1 cellular context compared by ENCODE assay signal in the genomic region with DNA sequence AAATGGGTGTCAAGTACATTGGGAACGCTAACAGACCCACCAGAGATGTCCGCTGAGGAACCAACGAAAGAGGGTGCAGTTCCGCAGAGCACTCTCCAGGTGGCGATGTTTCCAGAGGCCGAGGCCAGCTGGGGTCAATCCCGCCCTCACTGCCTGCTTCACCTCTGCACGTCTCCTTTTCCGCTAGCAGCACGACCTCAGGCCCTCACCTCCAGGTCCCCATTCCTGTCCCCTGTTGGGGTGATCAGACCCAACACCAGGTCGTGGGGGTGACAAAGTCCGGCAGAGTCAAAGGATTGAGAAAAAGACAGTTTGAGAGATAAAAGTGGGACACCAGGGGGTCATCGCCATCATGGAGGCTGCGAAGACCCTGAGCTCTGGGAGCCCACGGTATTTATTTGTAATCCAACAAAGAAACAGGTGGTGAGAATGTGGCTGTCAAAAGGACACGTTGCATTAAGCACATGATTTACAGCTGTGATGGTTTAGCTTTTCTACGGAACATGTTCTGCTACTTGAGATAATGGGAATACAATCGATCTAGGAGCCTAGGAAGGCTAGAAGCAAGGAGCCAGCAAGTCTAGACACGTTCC.
TF ChIP-seq lines count a peak whose summit lies in the region.

No MANE protein-coding gene starts in this region.

TF ChIP-seq in HepG2, 621 proteins besides CTCF, POLR2A, EP300 and RAD21 (continued from another document and continues in another):
- TF ChIP-seq ZFAT (CRISPR knock-in tag; conservative IDR thresholded peaks at IDR 0.05): no peak
- TF ChIP-seq, protein P1, sequence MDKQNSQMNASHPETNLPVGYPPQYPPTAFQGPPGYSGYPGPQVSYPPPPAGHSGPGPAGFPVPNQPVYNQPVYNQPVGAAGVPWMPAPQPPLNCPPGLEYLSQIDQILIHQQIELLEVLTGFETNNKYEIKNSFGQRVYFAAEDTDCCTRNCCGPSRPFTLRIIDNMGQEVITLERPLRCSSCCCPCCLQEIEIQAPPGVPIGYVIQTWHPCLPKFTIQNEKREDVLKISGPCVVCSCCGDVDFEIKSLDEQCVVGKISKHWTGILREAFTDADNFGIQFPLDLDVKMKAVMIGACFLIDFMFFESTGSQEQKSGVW (CRISPR knock-in tag; IDR thresholded peaks at IDR 0.05; ENCODE audit: borderline replicate concordance): no peak
- no peak for TF ChIP-seq MLLT10 (CRISPR knock-in tag; IDR thresholded peaks at IDR 0.05)
- TF ChIP-seq ONECUT2 (CRISPR knock-in tag; IDR thresholded peaks at IDR 0.05): no peak
- peak; percentile 68 for TF ChIP-seq ERF (CRISPR knock-in tag; IDR thresholded peaks at IDR 0.05)
- peak; percentile 85; the same call in 1 of the 2 replicates for TF ChIP-seq ZNF598 (CRISPR knock-in tag; IDR thresholded peaks at IDR 0.05; ENCODE audit: borderline replicate concordance)
- TF ChIP-seq GABPB1 (CRISPR knock-in tag; IDR thresholded peaks at IDR 0.05): 0 out of 2 replicates have a peak, but pooled peaks have one; percentile 22
- TF ChIP-seq HOXA9 (CRISPR knock-in tag; IDR thresholded peaks at IDR 0.05; ENCODE audit: borderline replicate concordance): no peak
- TF ChIP-seq RORA (CRISPR knock-in tag; IDR thresholded peaks at IDR 0.05): no peak
- TF ChIP-seq ASH2L (IDR thresholded peaks at IDR 0.05; ENCODE audit: insufficient read length, low read depth, low read length): no peak
- TF ChIP-seq HNF4G (IDR thresholded peaks at IDR 0.05; ENCODE audit: borderline replicate concordance, low read depth, low read length): no peak
- TF ChIP-seq HNF4G (CRISPR knock-in tag; IDR thresholded peaks at IDR 0.05; ENCODE audit: borderline replicate concordance, low read depth): no peak
- no peak for TF ChIP-seq HHEX (CRISPR knock-in tag; IDR thresholded peaks at IDR 0.05)
- TF ChIP-seq ZNF230 (CRISPR knock-in tag; IDR thresholded peaks at IDR 0.05): no peak
- TF ChIP-seq, protein P2, sequence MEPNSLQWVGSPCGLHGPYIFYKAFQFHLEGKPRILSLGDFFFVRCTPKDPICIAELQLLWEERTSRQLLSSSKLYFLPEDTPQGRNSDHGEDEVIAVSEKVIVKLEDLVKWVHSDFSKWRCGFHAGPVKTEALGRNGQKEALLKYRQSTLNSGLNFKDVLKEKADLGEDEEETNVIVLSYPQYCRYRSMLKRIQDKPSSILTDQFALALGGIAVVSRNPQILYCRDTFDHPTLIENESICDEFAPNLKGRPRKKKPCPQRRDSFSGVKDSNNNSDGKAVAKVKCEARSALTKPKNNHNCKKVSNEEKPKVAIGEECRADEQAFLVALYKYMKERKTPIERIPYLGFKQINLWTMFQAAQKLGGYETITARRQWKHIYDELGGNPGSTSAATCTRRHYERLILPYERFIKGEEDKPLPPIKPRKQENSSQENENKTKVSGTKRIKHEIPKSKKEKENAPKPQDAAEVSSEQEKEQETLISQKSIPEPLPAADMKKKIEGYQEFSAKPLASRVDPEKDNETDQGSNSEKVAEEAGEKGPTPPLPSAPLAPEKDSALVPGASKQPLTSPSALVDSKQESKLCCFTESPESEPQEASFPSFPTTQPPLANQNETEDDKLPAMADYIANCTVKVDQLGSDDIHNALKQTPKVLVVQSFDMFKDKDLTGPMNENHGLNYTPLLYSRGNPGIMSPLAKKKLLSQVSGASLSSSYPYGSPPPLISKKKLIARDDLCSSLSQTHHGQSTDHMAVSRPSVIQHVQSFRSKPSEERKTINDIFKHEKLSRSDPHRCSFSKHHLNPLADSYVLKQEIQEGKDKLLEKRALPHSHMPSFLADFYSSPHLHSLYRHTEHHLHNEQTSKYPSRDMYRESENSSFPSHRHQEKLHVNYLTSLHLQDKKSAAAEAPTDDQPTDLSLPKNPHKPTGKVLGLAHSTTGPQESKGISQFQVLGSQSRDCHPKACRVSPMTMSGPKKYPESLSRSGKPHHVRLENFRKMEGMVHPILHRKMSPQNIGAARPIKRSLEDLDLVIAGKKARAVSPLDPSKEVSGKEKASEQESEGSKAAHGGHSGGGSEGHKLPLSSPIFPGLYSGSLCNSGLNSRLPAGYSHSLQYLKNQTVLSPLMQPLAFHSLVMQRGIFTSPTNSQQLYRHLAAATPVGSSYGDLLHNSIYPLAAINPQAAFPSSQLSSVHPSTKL (CRISPR knock-in tag; IDR thresholded peaks at IDR 0.05): 0 out of 2 replicates have a peak, but pooled peaks have one; percentile 27
- TF ChIP-seq HMG20A (CRISPR knock-in tag; IDR thresholded peaks at IDR 0.05; ENCODE audit: borderline replicate concordance): no peak
- no peak for TF ChIP-seq ZNF83 (CRISPR knock-in tag; IDR thresholded peaks at IDR 0.05; ENCODE audit: borderline replicate concordance)
- TF ChIP-seq SNAPC2 (CRISPR knock-in tag; IDR thresholded peaks at IDR 0.05): no peak
- TF ChIP-seq ZNF143 (CRISPR knock-in tag; IDR thresholded peaks at IDR 0.05): no peak
- TF ChIP-seq CCDC6 (CRISPR knock-in tag; IDR thresholded peaks at IDR 0.05): no peak
- TF ChIP-seq ZNF570 (CRISPR knock-in tag; IDR thresholded peaks at IDR 0.05; ENCODE audit: borderline replicate concordance): no peak
- TF ChIP-seq, protein P3, sequence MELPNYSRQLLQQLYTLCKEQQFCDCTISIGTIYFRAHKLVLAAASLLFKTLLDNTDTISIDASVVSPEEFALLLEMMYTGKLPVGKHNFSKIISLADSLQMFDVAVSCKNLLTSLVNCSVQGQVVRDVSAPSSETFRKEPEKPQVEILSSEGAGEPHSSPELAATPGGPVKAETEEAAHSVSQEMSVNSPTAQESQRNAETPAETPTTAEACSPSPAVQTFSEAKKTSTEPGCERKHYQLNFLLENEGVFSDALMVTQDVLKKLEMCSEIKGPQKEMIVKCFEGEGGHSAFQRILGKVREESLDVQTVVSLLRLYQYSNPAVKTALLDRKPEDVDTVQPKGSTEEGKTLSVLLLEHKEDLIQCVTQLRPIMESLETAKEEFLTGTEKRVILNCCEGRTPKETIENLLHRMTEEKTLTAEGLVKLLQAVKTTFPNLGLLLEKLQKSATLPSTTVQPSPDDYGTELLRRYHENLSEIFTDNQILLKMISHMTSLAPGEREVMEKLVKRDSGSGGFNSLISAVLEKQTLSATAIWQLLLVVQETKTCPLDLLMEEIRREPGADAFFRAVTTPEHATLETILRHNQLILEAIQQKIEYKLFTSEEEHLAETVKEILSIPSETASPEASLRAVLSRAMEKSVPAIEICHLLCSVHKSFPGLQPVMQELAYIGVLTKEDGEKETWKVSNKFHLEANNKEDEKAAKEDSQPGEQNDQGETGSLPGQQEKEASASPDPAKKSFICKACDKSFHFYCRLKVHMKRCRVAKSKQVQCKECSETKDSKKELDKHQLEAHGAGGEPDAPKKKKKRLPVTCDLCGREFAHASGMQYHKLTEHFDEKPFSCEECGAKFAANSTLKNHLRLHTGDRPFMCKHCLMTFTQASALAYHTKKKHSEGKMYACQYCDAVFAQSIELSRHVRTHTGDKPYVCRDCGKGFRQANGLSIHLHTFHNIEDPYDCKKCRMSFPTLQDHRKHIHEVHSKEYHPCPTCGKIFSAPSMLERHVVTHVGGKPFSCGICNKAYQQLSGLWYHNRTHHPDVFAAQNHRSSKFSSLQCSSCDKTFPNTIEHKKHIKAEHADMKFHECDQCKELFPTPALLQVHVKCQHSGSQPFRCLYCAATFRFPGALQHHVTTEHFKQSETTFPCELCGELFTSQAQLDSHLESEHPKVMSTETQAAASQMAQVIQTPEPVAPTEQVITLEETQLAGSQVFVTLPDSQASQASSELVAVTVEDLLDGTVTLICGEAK (IDR thresholded peaks at IDR 0.05): no peak
- TF ChIP-seq, protein P3 (CRISPR knock-in tag; IDR thresholded peaks at IDR 0.05): no peak
- TF ChIP-seq, protein P4, sequence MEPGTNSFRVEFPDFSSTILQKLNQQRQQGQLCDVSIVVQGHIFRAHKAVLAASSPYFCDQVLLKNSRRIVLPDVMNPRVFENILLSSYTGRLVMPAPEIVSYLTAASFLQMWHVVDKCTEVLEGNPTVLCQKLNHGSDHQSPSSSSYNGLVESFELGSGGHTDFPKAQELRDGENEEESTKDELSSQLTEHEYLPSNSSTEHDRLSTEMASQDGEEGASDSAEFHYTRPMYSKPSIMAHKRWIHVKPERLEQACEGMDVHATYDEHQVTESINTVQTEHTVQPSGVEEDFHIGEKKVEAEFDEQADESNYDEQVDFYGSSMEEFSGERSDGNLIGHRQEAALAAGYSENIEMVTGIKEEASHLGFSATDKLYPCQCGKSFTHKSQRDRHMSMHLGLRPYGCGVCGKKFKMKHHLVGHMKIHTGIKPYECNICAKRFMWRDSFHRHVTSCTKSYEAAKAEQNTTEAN (CRISPR knock-in tag; conservative IDR thresholded peaks at IDR 0.05): no peak
- TF ChIP-seq, protein P5, sequence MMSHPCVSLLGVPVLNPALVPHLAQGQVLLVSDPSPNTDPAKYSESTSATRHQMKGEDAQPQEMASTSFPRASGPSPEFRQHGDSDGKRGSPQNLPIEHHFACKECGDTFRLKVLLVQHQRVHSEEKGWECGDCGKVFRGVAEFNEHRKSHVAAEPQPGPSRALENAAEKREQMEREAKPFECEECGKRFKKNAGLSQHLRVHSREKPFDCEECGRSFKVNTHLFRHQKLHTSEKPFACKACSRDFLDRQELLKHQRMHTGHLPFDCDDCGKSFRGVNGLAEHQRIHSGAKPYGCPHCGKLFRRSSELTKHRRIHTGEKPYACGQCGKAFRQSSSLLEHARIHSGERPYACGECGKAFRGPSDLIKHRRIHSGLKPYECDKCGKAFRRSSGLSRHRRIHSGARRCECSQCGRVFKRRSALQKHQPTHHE (CRISPR knock-in tag; IDR thresholded peaks at IDR 0.05; ENCODE audit: borderline replicate concordance): no peak
- TF ChIP-seq, protein P6, sequence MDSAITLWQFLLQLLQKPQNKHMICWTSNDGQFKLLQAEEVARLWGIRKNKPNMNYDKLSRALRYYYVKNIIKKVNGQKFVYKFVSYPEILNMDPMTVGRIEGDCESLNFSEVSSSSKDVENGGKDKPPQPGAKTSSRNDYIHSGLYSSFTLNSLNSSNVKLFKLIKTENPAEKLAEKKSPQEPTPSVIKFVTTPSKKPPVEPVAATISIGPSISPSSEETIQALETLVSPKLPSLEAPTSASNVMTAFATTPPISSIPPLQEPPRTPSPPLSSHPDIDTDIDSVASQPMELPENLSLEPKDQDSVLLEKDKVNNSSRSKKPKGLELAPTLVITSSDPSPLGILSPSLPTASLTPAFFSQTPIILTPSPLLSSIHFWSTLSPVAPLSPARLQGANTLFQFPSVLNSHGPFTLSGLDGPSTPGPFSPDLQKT (CRISPR knock-in tag; IDR thresholded peaks at IDR 0.05; ENCODE audit: borderline replicate concordance): no peak
- TF ChIP-seq, protein P7, sequence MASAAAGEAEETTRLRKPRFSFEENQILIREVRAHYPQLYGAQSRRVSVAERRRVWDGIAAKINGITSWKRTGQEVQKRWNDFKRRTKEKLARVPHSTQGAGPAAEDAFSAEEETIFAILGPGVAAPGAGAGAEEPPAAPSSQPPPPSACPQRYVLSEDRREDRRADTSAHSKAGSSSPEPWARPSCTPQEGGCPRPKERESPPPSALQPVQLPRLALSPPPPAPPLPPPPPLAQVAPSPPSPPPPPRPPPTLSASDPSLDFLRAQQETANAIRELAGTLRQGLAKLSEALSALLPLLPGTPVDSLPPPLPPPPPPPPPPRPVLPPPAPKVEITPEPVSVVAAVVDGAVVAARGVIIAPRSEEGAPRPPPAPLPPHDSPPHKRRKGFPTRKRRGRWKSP (CRISPR knock-in tag; IDR thresholded peaks at IDR 0.05): no peak
- no peak for TF ChIP-seq NFYC (CRISPR knock-in tag; IDR thresholded peaks at IDR 0.05)
- TF ChIP-seq, protein P8, sequence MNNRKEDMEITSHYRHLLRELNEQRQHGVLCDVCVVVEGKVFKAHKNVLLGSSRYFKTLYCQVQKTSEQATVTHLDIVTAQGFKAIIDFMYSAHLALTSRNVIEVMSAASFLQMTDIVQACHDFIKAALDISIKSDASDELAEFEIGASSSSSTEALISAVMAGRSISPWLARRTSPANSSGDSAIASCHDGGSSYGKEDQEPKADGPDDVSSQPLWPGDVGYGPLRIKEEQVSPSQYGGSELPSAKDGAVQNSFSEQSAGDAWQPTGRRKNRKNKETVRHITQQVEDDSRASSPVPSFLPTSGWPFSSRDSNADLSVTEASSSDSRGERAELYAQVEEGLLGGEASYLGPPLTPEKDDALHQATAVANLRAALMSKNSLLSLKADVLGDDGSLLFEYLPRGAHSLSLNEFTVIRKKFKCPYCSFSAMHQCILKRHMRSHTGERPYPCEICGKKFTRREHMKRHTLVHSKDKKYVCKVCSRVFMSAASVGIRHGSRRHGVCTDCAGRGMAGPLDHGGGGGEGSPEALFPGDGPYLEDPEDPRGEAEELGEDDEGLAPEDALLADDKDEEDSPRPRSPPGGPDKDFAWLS (CRISPR knock-in tag; IDR thresholded peaks at IDR 0.05; ENCODE audit: borderline replicate concordance): 0 out of 2 replicates have a peak, but pooled peaks have one; percentile 59
- TF ChIP-seq ZNF678 (CRISPR knock-in tag; IDR thresholded peaks at IDR 0.05): no peak
- TF ChIP-seq, protein P9, sequence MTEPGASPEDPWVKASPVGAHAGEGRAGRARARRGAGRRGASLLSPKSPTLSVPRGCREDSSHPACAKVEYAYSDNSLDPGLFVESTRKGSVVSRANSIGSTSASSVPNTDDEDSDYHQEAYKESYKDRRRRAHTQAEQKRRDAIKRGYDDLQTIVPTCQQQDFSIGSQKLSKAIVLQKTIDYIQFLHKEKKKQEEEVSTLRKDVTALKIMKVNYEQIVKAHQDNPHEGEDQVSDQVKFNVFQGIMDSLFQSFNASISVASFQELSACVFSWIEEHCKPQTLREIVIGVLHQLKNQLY (CRISPR knock-in tag; IDR thresholded peaks at IDR 0.05): no peak
- TF ChIP-seq SALL1 (CRISPR knock-in tag; IDR thresholded peaks at IDR 0.05): peak; percentile 40; the same call in 1 of the 2 replicates
- no peak for TF ChIP-seq REL (CRISPR knock-in tag; conservative IDR thresholded peaks at IDR 0.05)
- no peak for TF ChIP-seq KMT2B (CRISPR knock-in tag; IDR thresholded peaks at IDR 0.05)
